18 cellular contexts compared by ENCODE assay signal in genomic region chr13:112696001-112696868, GRCh38.
"Had no signal": no experiment of that assay in that cellular context is flagged by ENCODE, and none has a peak within 500 bp of the region (broad histone marks: within the 10 kb centered on the region; RNA-seq: fewer than 3 reads in every experiment).

No MANE protein-coding gene starts in this region.

- H3K27ac ChIP-seq: brain microvascular endothelial cell, epithelial cell of prostate, right atrium auricular region, thoracic aorta, uterus had no signal

- H3K27ac Mint-ChIP-seq: activated CD4-positive, alpha-beta T cell treated with anti-CD3 and anti-CD28 coated beads, Interleukin-2, amount 10 ng/mL, durations not matched to agents 7 days and 5 days; activated T-helper 1 cell treated with anti-CD3 and anti-CD28 coated beads, Interleukin-12 subunit alpha, Interleukin-12 subunit beta, Interleukin-2, Interleukin-4 antibody, amounts not matched to agents 30 ng/mL and 10 ng/mL and 1 ng/mL, durations not matched to agents 14 hours and 24 hours and 36 hours; effector memory CD8-positive, alpha-beta T cell; immature natural killer cell; naive thymus-derived CD8-positive, alpha-beta T cell; progenitor cell of endocrine pancreas had no signal

- H3K36me3 ChIP-seq: brain microvascular endothelial cell, right atrium auricular region, thoracic aorta, uterus had no signal

- H3K27me3 Mint-ChIP-seq: activated CD4-positive, alpha-beta T cell treated with anti-CD3 and anti-CD28 coated beads, Interleukin-2, amount 10 ng/mL, durations not matched to agents 7 days and 5 days; effector memory CD8-positive, alpha-beta T cell; naive thymus-derived CD8-positive, alpha-beta T cell; progenitor cell of endocrine pancreas had no signal

- DNase-seq: activated CD4-positive, alpha-beta T cell treated with anti-CD3 and anti-CD28 coated beads, Interleukin-2, amount 10 ng/mL, durations not matched to agents 7 days and 5 days; activated CD8-positive, alpha-beta memory T cell treated with anti-CD3 and anti-CD28 coated beads, Interleukin-2, amount 50 U/mL, for 48 hours; activated naive CD4-positive, alpha-beta T cell treated with Interleukin-2 at 50 U/mL for 16 hours; anterior cingulate cortex; brain microvascular endothelial cell; effector memory CD8-positive, alpha-beta T cell; foreskin melanocyte; immature natural killer cell; left colon; nucleus accumbens; small intestine; uterus had no signal

- H3K4me3 ChIP-seq: right atrium auricular region, thoracic aorta, uterus had no signal

- H3K9me3 ChIP-seq: right atrium auricular region, thoracic aorta, uterus had no signal

- H3K27me3 ChIP-seq: brain microvascular endothelial cell, right atrium auricular region, uterus had no signal

- H3K4me3 Mint-ChIP-seq: activated CD4-positive, alpha-beta T cell treated with anti-CD3 and anti-CD28 coated beads, Interleukin-2, amount 10 ng/mL, durations not matched to agents 7 days and 5 days; activated T-helper 1 cell treated with anti-CD3 and anti-CD28 coated beads, Interleukin-12 subunit alpha, Interleukin-12 subunit beta, Interleukin-2, Interleukin-4 antibody, amounts not matched to agents 30 ng/mL and 10 ng/mL and 1 ng/mL, durations not matched to agents 14 hours and 24 hours and 36 hours; effector memory CD8-positive, alpha-beta T cell; immature natural killer cell; naive thymus-derived CD8-positive, alpha-beta T cell had no signal

- H3K36me3 Mint-ChIP-seq: immature natural killer cell had no signal

- H3K4me1 ChIP-seq: uterus had no signal

- ATAC-seq: effector memory CD8-positive, alpha-beta T cell; left colon; naive thymus-derived CD8-positive, alpha-beta T cell had no signal

- H3K9me3 Mint-ChIP-seq: activated CD4-positive, alpha-beta T cell treated with anti-CD3 and anti-CD28 coated beads, Interleukin-2, amount 10 ng/mL, durations not matched to agents 7 days and 5 days; activated T-helper 1 cell treated with anti-CD3 and anti-CD28 coated beads, Interleukin-12 subunit alpha, Interleukin-12 subunit beta, Interleukin-2, Interleukin-4 antibody, amounts not matched to agents 30 ng/mL and 10 ng/mL and 1 ng/mL, durations not matched to agents 14 hours and 24 hours and 36 hours; effector memory CD8-positive, alpha-beta T cell; immature natural killer cell; naive thymus-derived CD8-positive, alpha-beta T cell had no signal
